Comparison of ENCODE assay signal across 14 cellular contexts in the genomic region with DNA sequence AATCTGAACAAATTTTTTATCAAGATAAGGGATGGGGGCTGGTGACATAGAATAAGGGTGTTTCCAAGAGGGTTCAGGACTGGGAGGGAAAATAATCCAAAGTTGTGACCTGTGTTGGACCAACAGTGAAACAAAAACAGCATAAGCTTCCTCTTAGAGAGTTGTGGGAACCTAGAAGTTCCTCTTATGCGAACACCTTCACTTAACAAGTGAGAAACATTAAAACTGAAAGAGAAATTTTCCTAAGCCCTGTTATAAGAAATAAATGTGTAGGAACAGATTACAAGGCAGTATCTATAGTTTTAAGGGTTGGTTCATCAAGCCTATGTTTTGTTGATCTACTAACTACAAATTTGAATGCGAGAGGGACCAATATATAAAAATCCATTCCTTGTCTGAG. TPM values are rescaled to one million over a fixed set of nuclear protein-coding genes. Genes with fewer than 3 reads are reported as not detected.
A peak's percentile ranks its signal among the peaks of the same experiment; 100 is the strongest.
DNase-seq lines count a peak whose midpoint lies in the region; ATAC-seq and TF ChIP-seq lines count a peak whose summit lies in the region.
"Had no signal": no experiment of that assay in that cellular context is flagged by ENCODE, and none has a peak within 500 bp of the region (broad histone marks: within the 10 kb centered on the region; RNA-seq: fewer than 3 reads in every experiment).

No MANE protein-coding gene starts in this region.

- DNase-seq in C1 segment of cervical spinal cord (lab: John Stamatoyannopoulos, UW) (no peak), NCI-H345 (lab: John Stamatoyannopoulos, UW) (no peak), sigmoid colon (no peak)
- DNase-seq in activated CD4-positive, alpha-beta T cell treated with anti-CD3 and anti-CD28 coated beads for 36 hours, result no peak
- DNase-seq: activated CD4-positive, alpha-beta memory T cell treated with anti-CD3 and anti-CD28 coated beads for 36 hours; mammary epithelial cell; NCI-H510A; testis had no signal

- H3K4me3 Mint-ChIP-seq in activated CD4-positive, alpha-beta T cell treated with anti-CD3 and anti-CD28 coated beads for 36 hours, result no peak overlapping the region
- H3K4me3 Mint-ChIP-seq: activated CD4-positive, alpha-beta memory T cell treated with anti-CD3 and anti-CD28 coated beads for 36 hours; dendritic cell treated with granulocyte-macrophage colony-stimulating factor and Interleukin-4, amounts not matched to agents 40 ng/mL and 50 ng/mL, for 4 days had no signal

- intact Hi-C loops in activated CD4-positive, alpha-beta T cell treated with anti-CD3 and anti-CD28 coated beads for 36 hours (cut with DNase I, micrococcal nuclease), result no loop called here
- intact Hi-C loops in sigmoid colon (cut with DNase I), result no loop called here

- ATAC-seq in GM19043 (IDR thresholded peaks at IDR 0.05; ENCODE audit: low read depth, unreplicated experiment) (peak; percentile 69), HG02759 (IDR thresholded peaks at IDR 0.05; ENCODE audit: unreplicated experiment) (peak; percentile 51), HG03460 (IDR thresholded peaks at IDR 0.05; ENCODE audit: unreplicated experiment) (peak; percentile 63)
- no peak for ATAC-seq in activated CD4-positive, alpha-beta T cell treated with anti-CD3 and anti-CD28 coated beads for 36 hours
- ATAC-seq: activated naive CD4-positive, alpha-beta T cell treated with anti-CD3 and anti-CD28 coated beads, Interleukin-2, amount 50 U/mL, for 72 hours had no signal

- TF ChIP-seq POLR2A in sigmoid colon (IDR thresholded peaks at IDR 0.05), result no peak

- H3K27ac ChIP-seq in BLaER1 (no peak overlapping the region), sigmoid colon (no peak overlapping the region)
- H3K27ac ChIP-seq: testis had no signal

- WGBS in sigmoid colon, 2 donors, result 62 to 88% methylated on average over 2 of the region's 2 CpGs

- H3K4me1 Mint-ChIP-seq in activated CD4-positive, alpha-beta T cell treated with anti-CD3 and anti-CD28 coated beads for 36 hours, result peaks cover 4% of the 10 kb centered on the region

- CTCF ChIA-PET in activated CD4-positive, alpha-beta T cell treated with anti-CD3 and anti-CD28 coated beads for 36 hours (lab: Charles Lee), result interaction anchor here (0.8 kb wide), 2 partner anchors 34 to 1285 kb away, joined by 3 read pairs; no protein-coding TSS in a partner anchor

- H3K4me1 ChIP-seq in BLaER1 (peaks cover 18% of the 10 kb centered on the region), sigmoid colon (no peaks in the 10 kb centered on the region)
- H3K4me1 ChIP-seq: testis had no signal

- no peak overlapping the region for H3K9ac ChIP-seq in BLaER1

- H3K27ac Mint-ChIP-seq in activated CD4-positive, alpha-beta T cell treated with anti-CD3 and anti-CD28 coated beads for 36 hours, result no peak overlapping the region
- H3K27ac Mint-ChIP-seq: activated CD4-positive, alpha-beta memory T cell treated with anti-CD3 and anti-CD28 coated beads for 36 hours; activated naive CD4-positive, alpha-beta T cell treated with anti-CD3 and anti-CD28 coated beads, Interleukin-2, amount 50 U/mL, for 72 hours; dendritic cell treated with granulocyte-macrophage colony-stimulating factor and Interleukin-4, amounts not matched to agents 40 ng/mL and 50 ng/mL, for 4 days had no signal

- no peak overlapping the region for H3K4me3 ChIP-seq in BLaER1
- no peak overlapping the region for H3K4me3 ChIP-seq in sigmoid colon
- H3K4me3 ChIP-seq: testis had no signal

- H3K9me3 Mint-ChIP-seq in activated CD4-positive, alpha-beta T cell treated with anti-CD3 and anti-CD28 coated beads for 36 hours (ENCODE audit: low read depth), result no peaks in the 10 kb centered on the region
- H3K9me3 Mint-ChIP-seq: activated CD4-positive, alpha-beta memory T cell treated with anti-CD3 and anti-CD28 coated beads for 36 hours; activated naive CD4-positive, alpha-beta T cell treated with anti-CD3 and anti-CD28 coated beads, Interleukin-2, amount 50 U/mL, for 72 hours had no signal

- H3K27me3 ChIP-seq in BLaER1 (no peaks in the 10 kb centered on the region), sigmoid colon (no peaks in the 10 kb centered on the region)
- H3K27me3 ChIP-seq: testis had no signal

- H3K27me3 Mint-ChIP-seq in activated CD4-positive, alpha-beta T cell treated with anti-CD3 and anti-CD28 coated beads for 36 hours, result peaks cover 10% of the 10 kb centered on the region
- H3K27me3 Mint-ChIP-seq: dendritic cell treated with granulocyte-macrophage colony-stimulating factor and Interleukin-4, amounts not matched to agents 40 ng/mL and 50 ng/mL, for 4 days had no signal

- no peaks in the 10 kb centered on the region for H3K36me3 ChIP-seq in BLaER1
- no peaks in the 10 kb centered on the region for H3K36me3 ChIP-seq in sigmoid colon

- H3K9me3 ChIP-seq in BLaER1, result no peaks in the 10 kb centered on the region
- no peaks in the 10 kb centered on the region for H3K9me3 ChIP-seq in sigmoid colon
- H3K9me3 ChIP-seq: testis had no signal

- POLR2A ChIA-PET in activated CD4-positive, alpha-beta T cell treated with anti-CD3 and anti-CD28 coated beads for 36 hours (lab: Charles Lee), result no interaction called here

- no peak for TF ChIP-seq CTCF in sigmoid colon (IDR thresholded peaks at IDR 0.05)

- no peaks in the 10 kb centered on the region for H4K20me1 ChIP-seq in BLaER1

- peak overlapping the region; percentile 63 for H3K4me2 ChIP-seq in BLaER1

- H3K36me3 Mint-ChIP-seq in activated CD4-positive, alpha-beta T cell treated with anti-CD3 and anti-CD28 coated beads for 36 hours (ENCODE audit: low read depth), result no peaks in the 10 kb centered on the region
- H3K36me3 Mint-ChIP-seq: activated CD4-positive, alpha-beta memory T cell treated with anti-CD3 and anti-CD28 coated beads for 36 hours; activated naive CD4-positive, alpha-beta T cell treated with anti-CD3 and anti-CD28 coated beads, Interleukin-2, amount 50 U/mL, for 72 hours had no signal

- TF ChIP-seq EP300 in sigmoid colon (IDR thresholded peaks at IDR 0.05), result no peak

RNA-seq across cellular contexts. Expression of gene LLPH, which starts 58.4 kb away (rescaled TPM):
- 10 to 100 TPM; 33.1 to 36.5 TPM for total RNA-seq in activated CD4-positive, alpha-beta T cell treated with anti-CD3 and anti-CD28 coated beads for 36 hours
- 10 to 100 TPM in 1 of 4 donors, 1 to 10 TPM in 3; 5.0 to 10.3 (median 6.7) TPM for total RNA-seq in sigmoid colon
- 10 to 100 TPM; 27.2 to 30.6 (median 27.5) TPM for polyA plus RNA-seq in sigmoid colon
